In genomic region chr20:49432562-49432961, GRCh38 we compare ENCODE assay signal across 19 cellular contexts. TPM values are rescaled to one million over a fixed set of nuclear protein-coding genes. Genes with fewer than 3 reads are reported as not detected.
"Had no signal": no experiment of that assay in that cellular context is flagged by ENCODE, and none has a peak within 500 bp of the region (broad histone marks: within the 10 kb centered on the region; RNA-seq: fewer than 3 reads in every experiment).

No MANE protein-coding gene starts in this region.

- H3K4me1 ChIP-seq: body of pancreas, colonic mucosa had no signal

- H3K27ac ChIP-seq: body of pancreas, colonic mucosa, ovary, thoracic aorta had no signal

- H3K9me3 ChIP-seq: body of pancreas, colonic mucosa, ovary, thoracic aorta had no signal

- H3K4me3 ChIP-seq: body of pancreas, colonic mucosa, ovary, thoracic aorta had no signal

- DNase-seq: activated CD4-positive, alpha-beta T cell treated with anti-CD3 and anti-CD28 coated beads, Interleukin-2, amount 10 ng/mL, durations not matched to agents 7 days and 5 days; activated CD4-positive, CD25-positive, alpha-beta regulatory T cell; activated CD8-positive, alpha-beta memory T cell treated with anti-CD3 and anti-CD28 coated beads, Interleukin-2, amount 50 U/mL, for 4 hours; activated naive CD4-positive, alpha-beta T cell treated with anti-CD3 and anti-CD28 coated beads for 36 hours; activated T-cell treated with anti-CD3 and anti-CD28 coated beads, Interleukin-2, amount 50 U/mL, for 4 hours; body of pancreas; central memory CD4-positive, alpha-beta T cell; colonic mucosa; erythroblast; foreskin melanocyte; left ventricle myocardium superior; naive thymus-derived CD4-positive, alpha-beta T cell; ovary; stimulated activated naive B cell treated with anti-CD40 and anti-IgM and Interleukin-4, amounts not matched to agents 10 μg/mL and 1 μg/mL and 100 μg/mL, for 72 hours; T-helper 1 cell; T-helper 9 cell had no signal

- FAIRE-seq: endometrium had no signal

- H3K36me3 ChIP-seq: colonic mucosa, ovary, thoracic aorta had no signal

- ATAC-seq: activated T-cell treated with anti-CD3 and anti-CD28 coated beads, Interleukin-2, amount 50 U/mL, for 4 hours; body of pancreas; left ventricle myocardium superior; naive thymus-derived CD4-positive, alpha-beta T cell; stimulated activated naive B cell treated with anti-CD40 and anti-IgM and Interleukin-4, amounts not matched to agents 10 μg/mL and 1 μg/mL and 100 μg/mL, for 72 hours had no signal

- H3K27me3 ChIP-seq: body of pancreas, colonic mucosa, ovary had no signal

RNA-seq across cellular contexts. Expression of gene KCNB1, which starts 49.9 kb away (rescaled TPM):
- total RNA-seq: activated naive CD4-positive, alpha-beta T cell treated with anti-CD3 and anti-CD28 coated beads for 36 hours; kidney epithelial cell had no signal
- polyA plus RNA-seq: naive thymus-derived CD4-positive, alpha-beta T cell had no signal
